In the genomic region with DNA sequence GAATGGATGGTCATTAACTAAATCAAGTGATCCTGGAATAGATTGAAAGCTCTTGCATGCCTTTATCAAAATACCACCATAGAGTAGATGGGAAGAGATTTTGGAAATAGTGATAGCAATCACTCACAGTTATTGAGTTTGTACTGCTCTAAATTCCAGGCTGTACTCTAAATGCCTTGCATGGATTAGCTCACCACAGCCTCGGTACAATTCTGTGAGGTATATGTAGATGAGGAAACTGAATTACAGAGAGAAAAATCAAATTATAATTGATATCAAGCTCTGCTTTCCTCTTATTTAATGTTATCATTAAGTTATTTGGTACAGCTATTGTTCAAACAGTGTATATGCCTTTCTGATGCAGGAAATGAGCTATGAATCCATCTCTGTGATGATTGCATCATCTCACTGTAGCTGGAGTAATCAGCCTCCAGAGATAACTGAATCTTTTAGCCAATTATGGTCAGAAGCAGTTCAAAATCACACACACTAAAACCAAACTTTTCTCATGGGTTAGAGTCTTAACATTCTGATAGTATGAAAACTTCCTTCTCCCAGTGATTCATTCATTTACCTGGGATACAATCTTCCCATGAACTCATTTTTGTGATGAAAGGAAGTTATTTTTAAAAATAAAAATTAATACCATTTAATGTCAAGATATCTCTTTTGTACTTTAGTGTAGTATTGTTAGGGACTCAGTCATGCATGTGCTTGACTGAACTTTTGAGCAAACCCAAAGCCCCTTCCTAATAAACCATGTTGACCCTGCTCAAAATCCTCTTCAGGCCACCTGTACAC, we compare ENCODE assay signal across 13 cellular contexts. TPM values are rescaled to one million over a fixed set of nuclear protein-coding genes. Genes with fewer than 3 reads are reported as not detected.
A peak's percentile ranks its signal among the peaks of the same experiment; 100 is the strongest.
DNase-seq lines count a peak whose midpoint lies in the region; ATAC-seq and TF ChIP-seq lines count a peak whose summit lies in the region.
"Had no signal": no experiment of that assay in that cellular context is flagged by ENCODE, and none has a peak within 500 bp of the region (broad histone marks: within the 10 kb centered on the region; RNA-seq: fewer than 3 reads in every experiment).

No MANE protein-coding gene starts in this region.

- H3K4me1 ChIP-seq in A673 (ENCODE audit: insufficient read depth, low read length, poor library complexity, severe bottlenecking) (peaks cover 41% of the 10 kb centered on the region), RWPE2 (ENCODE audit: insufficient read depth, poor library complexity, severe bottlenecking) (peaks cover 32% of the 10 kb centered on the region)

- H3K36me3 ChIP-seq in A673 (ENCODE audit: insufficient read depth, low read length, poor library complexity, severe bottlenecking) = no peaks in the 10 kb centered on the region
- H3K36me3 ChIP-seq in RWPE2 (ENCODE audit: low read depth) = peaks cover 29% of the 10 kb centered on the region
- H3K36me3 ChIP-seq: tibial artery had no signal

- BruUV-seq in A673 (replicated peaks; lab: Mats Ljungman, UMichigan) = no TSS peak

- H3K27ac ChIP-seq in A673 (ENCODE audit: low read depth, low read length, poor library complexity, severe bottlenecking) (peak overlapping the region; percentile 81), RWPE2 (ENCODE audit: poor library complexity, severe bottlenecking) (peak overlapping the region; percentile 61)
- H3K27ac ChIP-seq: tibial artery had no signal

- H3K9me3 ChIP-seq in A673 (ENCODE audit: low read depth, low read length, poor library complexity, severe bottlenecking) (no peaks in the 10 kb centered on the region), RWPE2 (ENCODE audit: severe bottlenecking) (no peaks in the 10 kb centered on the region)
- H3K9me3 ChIP-seq: tibial artery had no signal

- intact Hi-C loops in A673 (cut with micrococcal nuclease; ENCODE audit: unreplicated experiment) = no loop called here

- POLR2A ChIA-PET in A673 (lab: Charles Lee; ENCODE audit: low non-redundant PET) = interaction anchor here (0.6 kb wide), 2 partner anchors 51 to 90 kb away, joined by 3 read pairs; no protein-coding TSS in a partner anchor

- H3K27me3 ChIP-seq in A673 (replicated peaks; ENCODE audit: insufficient read depth, low read depth, low read length, poor library complexity) = no peaks in the 10 kb centered on the region
- H3K27me3 ChIP-seq in RWPE2 (ENCODE audit: insufficient read depth, poor library complexity, severe bottlenecking) = no peaks in the 10 kb centered on the region
- H3K27me3 ChIP-seq: tibial artery had no signal

- CTCF ChIA-PET in A673 (lab: Charles Lee) = no interaction called here

- TF ChIP-seq CTCF in A673 (conservative IDR thresholded peaks at IDR 0.05; ENCODE audit: low read depth, low read length) (no peak), RWPE2 (IDR thresholded peaks at IDR 0.05; ENCODE audit: poor library complexity, severe bottlenecking) (no peak)

- peak; percentile 84 for ATAC-seq in RWPE2 (ENCODE audit: low read depth)

- DNase-seq in A673 (ENCODE audit: low spot score) (peak; percentile 69), GM04503 (ENCODE audit: low read depth) (peak; percentile 45), RWPE2 (ENCODE audit: low spot score) (no peak), glomerular endothelial cell (ENCODE audit: extremely low read depth, low read depth, low spot score) (peak; percentile 4), LoVo (ENCODE audit: low spot score) (no peak), HK-2 (ENCODE audit: unreplicated experiment) (no peak), NCI-H1694 treated with DMSO at 0.1 percent for 48 hours (lab: John Stamatoyannopoulos, UW) (no peak), NCI-H510A (lab: John Stamatoyannopoulos, UW) (no peak)
- DNase-seq: activated CD4-positive, alpha-beta T cell treated with anti-CD3 and anti-CD28 coated beads for 48 hours; DMS79; KG1; stimulated activated CD4-positive, alpha-beta T cell treated with anti-CD3 and anti-CD28 coated beads, Interleukin-2, amount 100 ng/mL, for 48 hours; tibial artery had no signal

- H3K4me3 ChIP-seq in A673 (ENCODE audit: low read depth, low read length, poor library complexity, severe bottlenecking) (no peak overlapping the region), RWPE2 (ENCODE audit: severe bottlenecking) (no peak overlapping the region)
- H3K4me3 ChIP-seq: tibial artery had no signal

RNA-seq across cellular contexts. Expression of a gene that starts 52.1 kb away (rescaled TPM):
- total RNA-seq in A673 (2021) (18.9 and 20.6 TPM in 2 replicates), glomerular endothelial cell (8.9 and 15.2 TPM in 2 replicates)

Comparison
In these comparisons a context has a peak if more than half of its experiments do, and no peak if none do; other contexts are left out.
1. DNase-seq: peak in A673 (single experiment), GM04503 (single experiment) and glomerular endothelial cell (single experiment); none in RWPE2 (single experiment), LoVo (single experiment), HK-2 (single experiment), NCI-H1694 treated with DMSO at 0.1 percent for 48 hours (single experiment) and NCI-H510A (single experiment).